ENCODE assay signal across 24 cellular contexts in the genomic region with DNA sequence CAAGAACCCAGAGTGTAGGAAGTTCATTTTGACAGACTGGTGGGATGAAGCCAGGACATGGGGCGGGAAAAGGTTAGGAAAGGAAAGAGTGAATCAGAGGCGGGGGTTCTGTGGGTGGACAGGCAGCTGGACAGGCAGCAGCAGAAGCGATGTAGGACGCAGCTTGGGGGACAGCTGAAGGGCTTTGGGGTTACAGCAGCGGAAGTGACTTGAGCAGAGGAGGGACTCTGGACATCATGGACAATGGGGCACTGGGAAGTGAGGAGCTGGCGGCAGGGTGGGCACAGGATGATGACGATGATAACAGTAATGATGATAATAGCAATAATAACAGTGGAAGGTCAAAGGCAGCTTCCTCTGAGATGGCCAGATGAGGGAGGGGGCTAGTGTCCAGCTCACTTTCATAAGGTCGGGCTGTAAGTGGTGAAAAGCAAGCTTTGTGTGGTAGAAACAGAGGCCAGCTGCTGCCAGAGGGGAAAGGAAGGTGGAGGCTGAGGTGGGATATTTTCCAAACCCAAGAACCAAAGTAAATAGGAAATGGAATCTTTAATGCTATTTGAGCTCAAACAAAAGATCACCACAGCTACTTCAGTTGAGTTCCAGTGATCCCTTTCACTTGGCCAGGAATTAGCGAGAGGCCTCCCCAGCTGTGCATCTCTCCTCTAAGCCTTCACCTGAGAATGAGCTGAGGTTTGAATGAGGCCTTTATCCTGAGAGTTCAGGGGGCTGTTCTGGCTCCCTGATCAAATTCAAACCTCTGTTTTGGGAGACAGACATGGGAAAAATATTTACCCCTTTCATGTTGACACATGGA.
"Had no signal": no experiment of that assay in that cellular context is flagged by ENCODE, and none has a peak within 500 bp of the region (broad histone marks: within the 10 kb centered on the region; RNA-seq: fewer than 3 reads in every experiment).

No MANE protein-coding gene starts in this region.

- ATAC-seq: activated T-helper 17 cell treated with anti-CD3 and anti-CD28 coated beads, Interleukin-2, amount 50 U/mL, for 72 hours; left lobe of liver; sciatic nerve; SK-N-SH treated with all-trans-retinoic acid at 6 μM for 48 hours had no signal

- H2AFZ ChIP-seq: hepatocyte had no signal

- DNase-seq: activated CD4-positive, alpha-beta memory T cell treated with anti-CD3 and anti-CD28 coated beads for 36 hours; activated CD4-positive, alpha-beta T cell treated with anti-CD3 and anti-CD28 coated beads, Interleukin-2, amount 10 ng/mL, durations not matched to agents 24 days and 14 days; activated CD4-positive, CD25-positive, alpha-beta regulatory T cell treated with anti-CD3 and anti-CD28 coated beads, Interleukin-2, amount 50 U/mL, for 72 hours; activated CD8-positive, alpha-beta memory T cell treated with anti-CD3 and anti-CD28 coated beads, Interleukin-2, amount 50 U/mL, for 4 hours; activated gamma-delta T cell treated with Interleukin-2 at 50 U/mL for 16 hours; activated naive CD4-positive, alpha-beta T cell treated with anti-CD3 and anti-CD28 coated beads, Interleukin-2, amount 50 U/mL, for 16 hours; activated T-cell treated with anti-CD3 and anti-CD28 coated beads, Interleukin-2, amount 50 U/mL, for 1 hour; amygdala; central memory CD4-positive, alpha-beta T cell; endodermal cell; esophagus squamous epithelium; mammary epithelial cell; posterior cingulate gyrus; stimulated activated CD4-positive, alpha-beta T cell treated with anti-CD3 and anti-CD28 coated beads, Interleukin-12 subunit alpha, Interleukin-12 subunit beta, amount 100 ng/mL, for 4 hours; stimulated activated CD4-positive, alpha-beta T cell treated with anti-CD3 and anti-CD28 coated beads, Interleukin-4, amount 100 ng/mL, for 1 hour; T-helper 2 cell; trophoblast cell had no signal

- H3K27me3 ChIP-seq: esophagus squamous epithelium, hepatocyte had no signal

- H3K27ac ChIP-seq: esophagus squamous epithelium, hepatocyte, skin epidermis, thoracic aorta had no signal

- H3K4me3 ChIP-seq: esophagus squamous epithelium, hepatocyte, skin epidermis, thoracic aorta had no signal

- H3K4me1 ChIP-seq: esophagus squamous epithelium had no signal

- H3K4me2 ChIP-seq: hepatocyte had no signal

- H3K9me3 ChIP-seq: esophagus squamous epithelium, thoracic aorta had no signal

- H3K36me3 ChIP-seq: esophagus squamous epithelium, thoracic aorta had no signal
